ENCODE assay signal across 19 cellular contexts in genomic region chr12:2359725-2360629, GRCh38.
DNase-seq lines count a peak whose midpoint lies in the region; ATAC-seq, FAIRE-seq and TF ChIP-seq lines count a peak whose summit lies in the region.
"Had no signal": no experiment of that assay in that cellular context is flagged by ENCODE, and none has a peak within 500 bp of the region (broad histone marks: within the 10 kb centered on the region; RNA-seq: fewer than 3 reads in every experiment).

No MANE protein-coding gene starts in this region.

- no peak for FAIRE-seq in urothelium cell line (lab: Jason Lieb, UNC)
- FAIRE-seq: A204.1, keratinocyte had no signal

- H3K4me3 ChIP-seq in breast epithelium (no peak overlapping the region), fibroblast of pulmonary artery (replicated peaks; ENCODE audit: low read depth, low read length) (no peak overlapping the region), OCI-LY7 (ENCODE audit: low read depth, low read length, poor library complexity, severe bottlenecking) (no peak overlapping the region), body of pancreas (no peak overlapping the region)
- H3K4me3 ChIP-seq: BLaER1, skin epidermis had no signal

- no peak for TF ChIP-seq POLR2A in breast epithelium (IDR thresholded peaks at IDR 0.05)
- no peak for TF ChIP-seq POLR2A in body of pancreas (IDR thresholded peaks at IDR 0.05)

- H3K4me1 Mint-ChIP-seq in MCF 10A (ENCODE audit: insufficient read depth, unreplicated experiment) (peaks cover 6% of the 10 kb centered on the region), immature natural killer cell (peaks cover 13 to 26% of the 10 kb centered on the region in 2 donors)

- POLR2A ChIA-PET in MCF 10A (lab: Yijun Ruan, JAX) (interaction anchor here (0.5 to 0.6 kb wide), 2 partner anchors 19 to 70 kb away, joined by 3 to 4 read pairs; no protein-coding TSS in a partner anchor), OCI-LY7 (lab: Charles Lee) (no interaction called here)

- no peaks in the 10 kb centered on the region for H4K20me1 ChIP-seq in OCI-LY7 (ENCODE audit: insufficient read depth, low read length)
- H4K20me1 ChIP-seq: BLaER1 had no signal

- H3K27me3 ChIP-seq in breast epithelium = no peaks in the 10 kb centered on the region
- H3K27me3 ChIP-seq in body of pancreas = no peaks in the 10 kb centered on the region
- H3K27me3 ChIP-seq: BLaER1 had no signal

- H3K9me3 Mint-ChIP-seq in MCF 10A (ENCODE audit: unreplicated experiment) = no peaks in the 10 kb centered on the region
- peaks cover 0 to 1% (median 0%) of the 10 kb centered on the region in 6 donors for H3K9me3 Mint-ChIP-seq in immature natural killer cell
- H3K9me3 Mint-ChIP-seq: memory B cell, natural killer cell had no signal

- H3K36me3 Mint-ChIP-seq in MCF 10A (ENCODE audit: insufficient read depth, unreplicated experiment) (no peaks in the 10 kb centered on the region), immature natural killer cell (no peaks in the 10 kb centered on the region)
- H3K36me3 Mint-ChIP-seq: memory B cell, natural killer cell had no signal

- no peak for ATAC-seq in body of pancreas
- ATAC-seq: natural killer cell had no signal

- H3K4me3 Mint-ChIP-seq in MCF 10A (ENCODE audit: unreplicated experiment) (no peak overlapping the region), immature natural killer cell (no peak overlapping the region)
- H3K4me3 Mint-ChIP-seq: memory B cell, natural killer cell had no signal

- H3K4me2 ChIP-seq in OCI-LY7 (ENCODE audit: low read length) = no peak overlapping the region

- H3K9me2 ChIP-seq in OCI-LY7 (ENCODE audit: insufficient read depth, low read length) = no peaks in the 10 kb centered on the region

- no peaks in the 10 kb centered on the region for H3K9me3 ChIP-seq in breast epithelium
- H3K9me3 ChIP-seq in OCI-LY7 (ENCODE audit: low read length) = no peaks in the 10 kb centered on the region
- no peaks in the 10 kb centered on the region for H3K9me3 ChIP-seq in body of pancreas
- H3K9me3 ChIP-seq: BLaER1 had no signal

- DNase-seq in breast epithelium (ENCODE audit: low spot score in 2 of 2) = no peak
- DNase-seq in MCF 10A (ENCODE audit: unreplicated experiment) = no peak
- peak; percentile 5 for DNase-seq in OCI-M1 (lab: John Stamatoyannopoulos, UW)
- peak; percentile 23 for DNase-seq in fibroblast of pulmonary artery (ENCODE audit: low read depth)
- peak; percentile 42 for DNase-seq in urothelium cell line (ENCODE audit: low spot score)
- no peak for DNase-seq in immature natural killer cell
- no peak for DNase-seq in OCI-LY7 (ENCODE audit: low spot score)
- DNase-seq in body of pancreas = no peak
- DNase-seq: activated CD4-positive, CD25-positive, alpha-beta regulatory T cell treated with anti-CD3 and anti-CD28 coated beads, Interleukin-2, amount 50 U/mL, for 72 hours; DMS 273 treated with DMSO at 0.1 percent for 48 hours; effector memory CD4-positive, alpha-beta T cell; natural killer cell; NCI-H1694; stimulated activated CD4-positive, alpha-beta T cell treated with anti-CD3 and anti-CD28 coated beads, Interleukin-4, amount 100 ng/mL, for 4 hours had no signal

- intact Hi-C loops in breast epithelium (cut with DNase I; ENCODE audit: low total_unique reads) (no loop called here), MCF 10A (cut with micrococcal nuclease) (no loop called here), OCI-LY7 (cut with micrococcal nuclease; ENCODE audit: unreplicated experiment) (no loop called here), body of pancreas (cut with DNase I) (no loop called here)

- H3K27ac ChIP-seq in breast epithelium (peak overlapping the region; percentile 30 to 68), OCI-LY7 (ENCODE audit: low read depth, low read length, poor library complexity, severe bottlenecking) (no peak overlapping the region), body of pancreas (no peak overlapping the region)
- H3K27ac ChIP-seq: BLaER1 had no signal

- no peaks in the 10 kb centered on the region for H3K4me1 ChIP-seq in breast epithelium
- H3K4me1 ChIP-seq in OCI-LY7 (ENCODE audit: insufficient read depth, low read length, poor library complexity, severe bottlenecking) = peaks cover 7% of the 10 kb centered on the region
- no peaks in the 10 kb centered on the region for H3K4me1 ChIP-seq in body of pancreas

- H3K36me3 ChIP-seq in breast epithelium (no peaks in the 10 kb centered on the region), OCI-LY7 (ENCODE audit: insufficient read depth, low read length) (no peaks in the 10 kb centered on the region), body of pancreas (replicated peaks in 1 of 2; ENCODE audit: insufficient read depth in 1 of 2, low read depth in 2 of 2) (no peaks in the 10 kb centered on the region)
- H3K36me3 ChIP-seq: BLaER1 had no signal

- CTCF ChIA-PET in MCF 10A (lab: Yijun Ruan, JAX) (interaction anchor here (0.5 to 1.4 kb wide), 7 partner anchors 12 to 713 kb away, joined by 3 to 6 read pairs (median 4); no protein-coding TSS in a partner anchor), OCI-LY7 (lab: Charles Lee; ENCODE audit: unreplicated experiment) (no interaction called here)

- H2AFZ ChIP-seq in OCI-LY7 (ENCODE audit: low read length) = no peak overlapping the region

- no peaks in the 10 kb centered on the region for H3K79me2 ChIP-seq in OCI-LY7 (ENCODE audit: insufficient read depth, low read depth, low read length)

- H3K27ac Mint-ChIP-seq in MCF 10A (ENCODE audit: low read depth, unreplicated experiment) (no peak overlapping the region), immature natural killer cell (no peak overlapping the region)
- H3K27ac Mint-ChIP-seq: memory B cell, natural killer cell had no signal

- TF ChIP-seq CTCF in breast epithelium (IDR thresholded peaks at IDR 0.05) (no peak), MCF 10A (IDR thresholded peaks at IDR 0.05; ENCODE audit: unreplicated experiment) (no peak), fibroblast of pulmonary artery (IDR thresholded peaks at IDR 0.05; ENCODE audit: low read length, missing control alignments) (no peak), OCI-LY7 (conservative IDR thresholded peaks at IDR 0.05; ENCODE audit: low read length) (no peak), body of pancreas (IDR thresholded peaks at IDR 0.05) (no peak)

- BruUV-seq in MCF 10A (replicated peaks; lab: Mats Ljungman, UMichigan) (no TSS peak), OCI-LY7 (replicated peaks; lab: Mats Ljungman, UMichigan) (no TSS peak)

- H3K27me3 Mint-ChIP-seq in MCF 10A (ENCODE audit: insufficient read depth, unreplicated experiment) (no peaks in the 10 kb centered on the region), immature natural killer cell (ENCODE audit: low read depth in 3 of 3) (peaks cover 2 to 8% (median 7%) of the 10 kb centered on the region in 3 donors)

- 71 to 72% methylated on average over 15 of the region's 15 CpGs for WGBS in body of pancreas, 2 donors

Comparison
In these comparisons a context has a peak if more than half of its experiments do, and no peak if none do; other contexts are left out.
1. DNase-seq: peak in OCI-M1 (single experiment), fibroblast of pulmonary artery (single experiment) and urothelium cell line (single experiment); none in breast epithelium (0 of 2), MCF 10A (single experiment), immature natural killer cell (0 of 3), OCI-LY7 (single experiment) and body of pancreas (0 of 4).
2. H3K27ac ChIP-seq: peak in breast epithelium (2 of 2); none in OCI-LY7 (single experiment) and body of pancreas (0 of 4).